8 cellular contexts compared by ENCODE assay signal in the genomic region with DNA sequence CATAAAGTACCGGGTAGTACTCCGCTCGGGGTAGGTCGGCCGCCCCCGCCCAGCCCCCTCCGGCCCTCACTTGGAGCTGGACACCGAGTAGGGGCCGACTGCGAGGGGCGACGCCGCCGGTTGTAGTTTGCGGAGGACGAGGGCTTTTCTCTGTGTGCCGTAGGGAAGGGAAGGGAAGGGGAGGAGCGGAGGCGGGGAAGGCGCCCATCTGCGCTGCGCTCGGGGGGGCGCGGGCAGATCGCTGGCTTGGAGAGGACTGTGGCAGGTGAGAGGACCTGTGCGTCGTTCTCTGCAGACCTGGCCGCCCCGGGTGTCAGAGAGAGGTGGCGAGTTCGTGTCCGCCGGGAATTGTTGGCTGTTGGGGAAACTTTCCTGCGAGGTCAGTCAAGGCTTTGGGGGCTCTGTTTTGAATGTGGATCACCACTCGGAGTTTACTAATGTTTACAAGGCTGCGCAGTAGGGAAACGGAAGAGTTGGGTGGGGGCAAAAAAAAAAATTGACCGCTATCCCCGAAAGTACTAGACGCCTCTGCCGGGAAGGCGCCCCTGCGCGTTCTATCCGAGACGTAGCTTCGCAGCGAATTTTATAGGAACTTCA. TPM values are rescaled to one million over a fixed set of nuclear protein-coding genes. Genes with fewer than 3 reads are reported as not detected.
DNase-seq lines count a peak whose midpoint lies in the region; ATAC-seq and TF ChIP-seq lines count a peak whose summit lies in the region.

No MANE protein-coding gene starts in this region.

- TF ChIP-seq CTCF in progenitor cell of endocrine pancreas (IDR thresholded peaks at IDR 0.05; ENCODE audit: unreplicated experiment), result no peak

- H3K9me3 Mint-ChIP-seq in activated naive CD4-positive, alpha-beta T cell treated with anti-CD3 and anti-CD28 coated beads, Interleukin-2, amount 50 U/mL, for 72 hours, result no peaks in the 10 kb centered on the region
- no peaks in the 10 kb centered on the region for H3K9me3 Mint-ChIP-seq in progenitor cell of endocrine pancreas (ENCODE audit: low read depth)

- DNase-seq in SIG-M5 treated with dmso at 0.1 percent for 504 hours (lab: John Stamatoyannopoulos, UW; ENCODE audit: unreplicated experiment) (peak; percentile 65), SIG-M5 (lab: John Stamatoyannopoulos, UW) (no peak), NOMO-1 (lab: John Stamatoyannopoulos, UW; ENCODE audit: unreplicated experiment in 2 of 2) (peak; percentile 49), cardiac septum (ENCODE audit: low spot score) (peak; percentile 84), progenitor cell of endocrine pancreas (ENCODE audit: low spot score, unreplicated experiment) (peak; percentile 45)
- no peak for DNase-seq in activated naive CD4-positive, alpha-beta T cell treated with anti-CD3 and anti-CD28 coated beads, Interleukin-2, amount 50 U/mL, for 72 hours (ENCODE audit: low spot score in 2 of 2)

- intact Hi-C loops in cardiac septum (cut with DNase I), result loop anchor here (1.0 to 5.0 kb wide), 4 partner anchors 102 to 292 kb away; no protein-coding TSS in a partner anchor

- no peaks in the 10 kb centered on the region for H3K27me3 Mint-ChIP-seq in progenitor cell of endocrine pancreas

- peak overlapping the region; percentile 99 for H3K4me3 Mint-ChIP-seq in progenitor cell of endocrine pancreas (ENCODE audit: low read depth)

- H3K27ac Mint-ChIP-seq in activated naive CD4-positive, alpha-beta T cell treated with anti-CD3 and anti-CD28 coated beads, Interleukin-2, amount 50 U/mL, for 72 hours, result peak overlapping the region; percentile 99 to 100
- H3K27ac Mint-ChIP-seq in progenitor cell of endocrine pancreas, result peak overlapping the region; percentile 99

- H3K4me1 Mint-ChIP-seq in progenitor cell of endocrine pancreas (ENCODE audit: low read depth), result peaks cover 21% of the 10 kb centered on the region

- peak in 1 of 2 donors; percentile 4 for ATAC-seq in activated naive CD4-positive, alpha-beta T cell treated with anti-CD3 and anti-CD28 coated beads, Interleukin-2, amount 50 U/mL, for 72 hours
- no peak for ATAC-seq in HG03280 (IDR thresholded peaks at IDR 0.05; ENCODE audit: unreplicated experiment)
- no peak for ATAC-seq in GM19455 (IDR thresholded peaks at IDR 0.05; ENCODE audit: unreplicated experiment)

- peaks cover 13 to 18% of the 10 kb centered on the region in 2 donors for H3K36me3 Mint-ChIP-seq in activated naive CD4-positive, alpha-beta T cell treated with anti-CD3 and anti-CD28 coated beads, Interleukin-2, amount 50 U/mL, for 72 hours
- H3K36me3 Mint-ChIP-seq in progenitor cell of endocrine pancreas (ENCODE audit: insufficient read depth), result peaks cover 10% of the 10 kb centered on the region

RNA-seq across cellular contexts. Expression of a gene that starts 1.4 kb away (rescaled TPM):
- 10 to 100 TPM; 19.6 to 26.7 TPM for total RNA-seq in activated naive CD4-positive, alpha-beta T cell treated with anti-CD3 and anti-CD28 coated beads, Interleukin-2, amount 50 U/mL, for 72 hours
- 6.6 TPM for total RNA-seq in cardiac septum
- 18.5 and 20.7 TPM in 2 replicates for total RNA-seq in progenitor cell of endocrine pancreas

RNA-seq across cellular contexts. Expression of a gene that starts 9.0 kb away (rescaled TPM):
- 10 to 100 TPM; 36.1 to 71.8 TPM for total RNA-seq in activated naive CD4-positive, alpha-beta T cell treated with anti-CD3 and anti-CD28 coated beads, Interleukin-2, amount 50 U/mL, for 72 hours
- total RNA-seq in cardiac septum (48.3 TPM), progenitor cell of endocrine pancreas (90.4 and 92.4 TPM in 2 replicates)

Comparison
In these comparisons a context has a peak if more than half of its experiments do, and no peak if none do; other contexts are left out.
1. DNase-seq: peak in SIG-M5 treated with dmso at 0.1 percent for 504 hours (single experiment), NOMO-1 (2 of 2), cardiac septum (single experiment) and progenitor cell of endocrine pancreas (single experiment); none in SIG-M5 (single experiment) and activated naive CD4-positive, alpha-beta T cell treated with anti-CD3 and anti-CD28 coated beads, Interleukin-2, amount 50 U/mL, for 72 hours (0 of 2).